ENCODE assay signal across 12 cellular contexts in the genomic region with DNA sequence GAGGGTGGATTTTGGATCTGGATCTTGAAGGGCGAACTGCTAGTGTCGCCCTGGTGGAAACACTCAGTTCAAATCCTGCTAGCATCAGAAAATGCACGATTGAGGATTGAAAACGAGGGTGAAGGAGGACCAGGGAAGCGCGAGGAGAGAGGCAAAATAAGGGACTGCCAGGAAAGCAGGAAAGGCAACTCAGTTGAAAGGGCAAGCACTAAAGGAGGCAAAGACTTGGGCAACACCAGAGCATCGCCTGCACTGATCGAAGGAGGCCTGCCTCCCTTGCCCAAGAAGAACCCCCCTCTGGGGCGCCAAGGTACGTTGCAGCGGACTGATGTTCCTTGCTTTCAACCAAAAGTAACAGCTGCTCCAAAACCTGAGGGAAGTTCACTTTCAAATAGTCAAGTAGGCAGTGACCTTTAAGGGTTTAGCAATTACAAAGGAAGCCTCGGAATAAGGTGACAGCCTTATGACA. TPM values are rescaled to one million over a fixed set of nuclear protein-coding genes. Genes with fewer than 3 reads are reported as not detected.
DNase-seq lines count a peak whose midpoint lies in the region; ATAC-seq and TF ChIP-seq lines count a peak whose summit lies in the region.
"Had no signal": no experiment of that assay in that cellular context is flagged by ENCODE, and none has a peak within 500 bp of the region (broad histone marks: within the 10 kb centered on the region; RNA-seq: fewer than 3 reads in every experiment).

No MANE protein-coding gene starts in this region.

- H3K36me3 ChIP-seq in HCT116 (ENCODE audit: control insufficient read depth in 1 of 2, insufficient read depth in 2 of 2, low read length in 2 of 2) (no peaks in the 10 kb centered on the region), liver (ENCODE audit: control insufficient read depth in 4 of 4, insufficient read depth in 3 of 4, low read depth in 1 of 4, low read length in 3 of 4) (no peaks in the 10 kb centered on the region), skeletal muscle satellite cell (ENCODE audit: insufficient read depth, low read length) (no peaks in the 10 kb centered on the region)

- ATAC-seq in HCT116: peak; percentile 33; the same call in 1 of the 2 replicates
- ATAC-seq: K562 had no signal

- no peaks in the 10 kb centered on the region for H3K79me2 ChIP-seq in HCT116 (ENCODE audit: insufficient read depth, low read length)

- H3K27me3 ChIP-seq in HCT116 (ENCODE audit: insufficient read depth, low read length) (no peaks in the 10 kb centered on the region), dorsolateral prefrontal cortex (peaks cover 0 to 22% (median 0%) of the 10 kb centered on the region in 45 donors), liver (ENCODE audit: control insufficient read depth in 4 of 4, insufficient read depth in 4 of 4, low read length in 3 of 4) (peaks cover 0 to 7% (median 0%) of the 10 kb centered on the region in 4 donors), skeletal muscle satellite cell (ENCODE audit: control insufficient read depth, insufficient read depth, low read length) (no peaks in the 10 kb centered on the region)

- no peaks in the 10 kb centered on the region for H3K9me2 ChIP-seq in HCT116 (ENCODE audit: insufficient read depth)

- no peak for TF ChIP-seq CTCF in HCT116 (IDR thresholded peaks at IDR 0.05 in 2 of 3, conservative IDR thresholded peaks at IDR 0.05 in 1 of 3; ENCODE audit: borderline replicate concordance in 1 of 3, insufficient read depth in 1 of 3, low read depth in 2 of 3, low read length in 2 of 3)
- peak in 1 of 56 donors; percentile 4 for TF ChIP-seq CTCF in dorsolateral prefrontal cortex (IDR thresholded peaks at IDR 0.05 in 54 of 56, conservative IDR thresholded peaks at IDR 0.05 in 2 of 56; ENCODE audit: low read depth in 1 of 56, partially characterized antibody in 56 of 56)
- TF ChIP-seq CTCF in liver (IDR thresholded peaks at IDR 0.05; ENCODE audit: low read depth, low read length, missing input control): no peak

- H3K9me3 ChIP-seq in HCT116 (ENCODE audit: control insufficient read depth in 1 of 2, insufficient read depth in 1 of 2, low read depth in 1 of 2, low read length in 2 of 2) (no peaks in the 10 kb centered on the region), liver (ENCODE audit: control insufficient read depth in 4 of 4, low read length in 3 of 4) (no peaks in the 10 kb centered on the region), skeletal muscle satellite cell (replicated peaks; ENCODE audit: low read length) (no peaks in the 10 kb centered on the region)

- H3K4me3 ChIP-seq in HCT116 (replicated peaks in 1 of 2; ENCODE audit: low read depth in 1 of 2, low read length in 2 of 2) (no peak overlapping the region; a peak in 2 of 4 replicates), dorsolateral prefrontal cortex (peak overlapping the region in 58 of 59 donors; percentile 25 to 70 (median 54)), liver (ENCODE audit: low read depth in 1 of 3, low read length in 3 of 3) (peak overlapping the region in 2 of 3 donors; percentile 35 to 38), skeletal muscle satellite cell (ENCODE audit: low read length) (peak overlapping the region; percentile 72)
- H3K4me3 ChIP-seq: K562 had no signal

- BruUV-seq in HCT116 (replicated peaks; lab: Mats Ljungman, UMichigan): no TSS peak

- H3K27ac ChIP-seq in HCT116 (ENCODE audit: low read depth, low read length): no peak overlapping the region
- peak overlapping the region in 21 of 59 donors; percentile 2 to 67 (median 45) for H3K27ac ChIP-seq in dorsolateral prefrontal cortex
- H3K27ac ChIP-seq in liver (ENCODE audit: low read depth in 1 of 2, low read length in 2 of 2): no peak overlapping the region

- 24% methylated on average over 12 of the region's 12 CpGs for WGBS in liver

- RAD21 ChIA-PET in HCT116 (lab: Charles Lee; ENCODE audit: low non-redundant PET in 1 of 2, low total read pairs in 2 of 2, uncharacterized antibody in 2 of 2, unreplicated experiment in 2 of 2): no interaction called here

- POLR2A ChIA-PET in HCT116 (lab: Charles Lee): no interaction called here

- peak overlapping the region; percentile 17 for H2AFZ ChIP-seq in HCT116 (ENCODE audit: low read depth, low read length, poor library complexity, severe bottlenecking)

- CTCF ChIA-PET in HCT116 (lab: Charles Lee): no interaction called here

- no peak overlapping the region for H3K9ac ChIP-seq in HCT116 (ENCODE audit: low read length)
- H3K9ac ChIP-seq in liver (ENCODE audit: low read depth in 1 of 2, low read length in 2 of 2): no peak overlapping the region
- H3K9ac ChIP-seq in skeletal muscle satellite cell (ENCODE audit: low read depth, low read length): peak overlapping the region; percentile 26

- TF ChIP-seq RAD21 in HCT116 (IDR thresholded peaks at IDR 0.05; ENCODE audit: low read depth) (no peak), liver (IDR thresholded peaks at IDR 0.05) (no peak)

- DNase-seq in HCT116 (ENCODE audit: low read depth, low spot score): no peak
- DNase-seq in dorsolateral prefrontal cortex: no peak
- no peak for DNase-seq in OCI-M2 (lab: John Stamatoyannopoulos, UW; ENCODE audit: unreplicated experiment)
- DNase-seq in SW 1271 (lab: John Stamatoyannopoulos, UW): no peak
- DNase-seq in GM19238 (ENCODE audit: insufficient read length, low spot score): no peak
- DNase-seq in activated effector memory CD4-positive, alpha-beta T cell treated with Interleukin-2 at 50 U/mL for 16 hours: no peak
- DNase-seq: CD8-positive, alpha-beta memory T cell; cerebellar nuclear complex; stimulated activated CD4-positive, alpha-beta T cell treated with anti-CD3 and anti-CD28 coated beads, Interleukin-1b, Interleukin-23, amount 100 ng/mL, for 48 hours had no signal

- H4K20me1 ChIP-seq in HCT116 (ENCODE audit: insufficient read depth): no peaks in the 10 kb centered on the region

- H3K4me2 ChIP-seq in HCT116 (ENCODE audit: low read length) (peak overlapping the region; percentile 52), skeletal muscle satellite cell (ENCODE audit: low read length) (peak overlapping the region; percentile 92)

- intact Hi-C loops in HCT116 (cut with micrococcal nuclease): no loop called here
- intact Hi-C loops in dorsolateral prefrontal cortex (cut with DNase I): no loop called here

- no peaks in the 10 kb centered on the region for H3K4me1 ChIP-seq in HCT116 (ENCODE audit: control insufficient read depth in 1 of 2, insufficient read depth in 2 of 2, low read length in 2 of 2)
- peaks cover 0 to 19% (median 11%) of the 10 kb centered on the region in 4 donors for H3K4me1 ChIP-seq in liver (ENCODE audit: control insufficient read depth in 4 of 4, insufficient read depth in 4 of 4, low read length in 3 of 4)
- H3K4me1 ChIP-seq in skeletal muscle satellite cell (ENCODE audit: control insufficient read depth, insufficient read depth, low read length): peaks cover 38% of the 10 kb centered on the region

- no peak for TF ChIP-seq POLR2A in HCT116 (IDR thresholded peaks at IDR 0.05; ENCODE audit: borderline replicate concordance, extremely low read depth, insufficient read depth, insufficient read length)

TF ChIP-seq in HCT116, 20 proteins besides CTCF, POLR2A, EP300 and RAD21:
- TF ChIP-seq JUND (IDR thresholded peaks at IDR 0.05): no peak
- no peak for TF ChIP-seq EZH2phosphoT487 (IDR thresholded peaks at IDR 0.05; ENCODE audit: borderline replicate concordance)
- TF ChIP-seq, protein P1, sequence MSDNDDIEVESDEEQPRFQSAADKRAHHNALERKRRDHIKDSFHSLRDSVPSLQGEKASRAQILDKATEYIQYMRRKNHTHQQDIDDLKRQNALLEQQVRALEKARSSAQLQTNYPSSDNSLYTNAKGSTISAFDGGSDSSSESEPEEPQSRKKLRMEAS (IDR thresholded peaks at IDR 0.05): no peak
- no peak for TF ChIP-seq EGR1 (IDR thresholded peaks at IDR 0.05; ENCODE audit: low read depth)
- no peak for TF ChIP-seq FOSL1 (IDR thresholded peaks at IDR 0.05; ENCODE audit: low read depth)
- no peak for TF ChIP-seq CEBPB (IDR thresholded peaks at IDR 0.05; ENCODE audit: low read depth)
TF ChIP-seq in HCT116: peak in this region for 0.

TF ChIP-seq in liver, 16 proteins besides CTCF, POLR2A, EP300 and RAD21 (continues in another document):
- TF ChIP-seq HNF4A (conservative IDR thresholded peaks at IDR 0.05): no peak
- TF ChIP-seq, protein P2, sequence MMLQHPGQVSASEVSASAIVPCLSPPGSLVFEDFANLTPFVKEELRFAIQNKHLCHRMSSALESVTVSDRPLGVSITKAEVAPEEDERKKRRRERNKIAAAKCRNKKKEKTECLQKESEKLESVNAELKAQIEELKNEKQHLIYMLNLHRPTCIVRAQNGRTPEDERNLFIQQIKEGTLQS (IDR thresholded peaks at IDR 0.05): no peak
- no peak for TF ChIP-seq HNF4G (IDR thresholded peaks at IDR 0.05)
- TF ChIP-seq, protein P1 (IDR thresholded peaks at IDR 0.05): no peak
- no peak for TF ChIP-seq TAF1 (conservative IDR thresholded peaks at IDR 0.05)
- no peak for TF ChIP-seq GABPA (IDR thresholded peaks at IDR 0.05 in 1 of 2, conservative IDR thresholded peaks at IDR 0.05 in 1 of 2)
- TF ChIP-seq YY1 (IDR thresholded peaks at IDR 0.05): no peak
- TF ChIP-seq RXRA (IDR thresholded peaks at IDR 0.05): no peak
- no peak for TF ChIP-seq SP1 (IDR thresholded peaks at IDR 0.05)
- no peak for TF ChIP-seq EGR1 (IDR thresholded peaks at IDR 0.05; ENCODE audit: low read depth in 2 of 2)
- TF ChIP-seq, protein P3, sequence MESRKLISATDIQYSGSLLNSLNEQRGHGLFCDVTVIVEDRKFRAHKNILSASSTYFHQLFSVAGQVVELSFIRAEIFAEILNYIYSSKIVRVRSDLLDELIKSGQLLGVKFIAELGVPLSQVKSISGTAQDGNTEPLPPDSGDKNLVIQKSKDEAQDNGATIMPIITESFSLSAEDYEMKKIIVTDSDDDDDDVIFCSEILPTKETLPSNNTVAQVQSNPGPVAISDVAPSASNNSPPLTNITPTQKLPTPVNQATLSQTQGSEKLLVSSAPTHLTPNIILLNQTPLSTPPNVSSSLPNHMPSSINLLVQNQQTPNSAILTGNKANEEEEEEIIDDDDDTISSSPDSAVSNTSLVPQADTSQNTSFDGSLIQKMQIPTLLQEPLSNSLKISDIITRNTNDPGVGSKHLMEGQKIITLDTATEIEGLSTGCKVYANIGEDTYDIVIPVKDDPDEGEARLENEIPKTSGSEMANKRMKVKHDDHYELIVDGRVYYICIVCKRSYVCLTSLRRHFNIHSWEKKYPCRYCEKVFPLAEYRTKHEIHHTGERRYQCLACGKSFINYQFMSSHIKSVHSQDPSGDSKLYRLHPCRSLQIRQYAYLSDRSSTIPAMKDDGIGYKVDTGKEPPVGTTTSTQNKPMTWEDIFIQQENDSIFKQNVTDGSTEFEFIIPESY (IDR thresholded peaks at IDR 0.05): no peak
- no peak for TF ChIP-seq FOXA2 (IDR thresholded peaks at IDR 0.05)

RNA-seq across cellular contexts. Expression of a gene that starts 0.3 kb away (rescaled TPM):
- total RNA-seq in HCT116 (2021; ENCODE audit: unreplicated experiment) (not detected), dorsolateral prefrontal cortex (10 to 100 TPM in 55 of 120 experiments, 1 to 10 TPM in 65; 3.9 to 18.8 (median 9.4) TPM), liver (1 to 10 TPM in 1 of 2 donors, under 1 TPM in 1; 0.50 to 1.3 TPM)
- polyA plus RNA-seq in HCT116 (2012): 0.02 and 0.04 TPM in 2 replicates
- polyA plus RNA-seq in liver: under 1 TPM; 0.48 to 0.54 TPM
- 2.5 and 2.8 TPM in 2 replicates for total RNA-seq in skeletal muscle satellite cell (2012; rRNA removed)
- total RNA-seq: CD8-positive, alpha-beta memory T cell had no signal
- polyA plus RNA-seq: CD8-positive, alpha-beta memory T cell had no signal

Comparison
In these comparisons a context has a peak if more than half of its experiments do, and no peak if none do; other contexts are left out.
1. H3K4me3 ChIP-seq: peak in dorsolateral prefrontal cortex (58 of 59), liver (2 of 3) and skeletal muscle satellite cell (single experiment); none in HCT116 (0 of 2).